8 cellular contexts compared by ENCODE assay signal in the genomic region with DNA sequence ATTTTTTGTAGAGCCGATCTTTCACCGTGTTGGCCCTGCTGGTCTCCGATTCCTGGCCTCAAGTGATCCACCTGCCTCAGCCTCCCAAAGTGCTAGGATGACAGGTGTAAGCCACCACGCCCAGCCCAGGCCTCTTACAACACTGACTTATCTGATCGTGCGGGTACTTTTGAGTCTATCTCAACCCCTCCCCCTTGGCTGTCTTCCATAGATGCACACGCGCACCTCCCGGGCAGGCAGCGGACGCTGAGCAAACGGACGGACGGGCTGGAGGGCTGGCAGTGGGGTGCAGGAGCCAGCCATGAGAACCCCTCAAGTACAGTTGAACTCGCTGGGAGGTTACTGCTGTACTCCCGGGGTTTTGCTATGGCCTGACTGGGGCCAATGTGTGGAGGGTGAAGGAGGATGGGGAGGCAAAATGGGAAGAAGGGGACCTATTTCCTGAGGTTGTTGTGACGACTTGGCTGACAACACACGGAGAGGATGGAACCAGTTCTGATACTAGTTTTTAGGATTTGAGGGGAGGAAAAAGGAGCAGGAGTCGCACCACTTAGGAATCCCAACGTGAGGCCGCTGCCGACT. TPM values are rescaled to one million over a fixed set of nuclear protein-coding genes. Genes with fewer than 3 reads are reported as not detected.
DNase-seq lines count a peak whose midpoint lies in the region; FAIRE-seq and TF ChIP-seq lines count a peak whose summit lies in the region.
"Had no signal": no experiment of that assay in that cellular context is flagged by ENCODE, and none has a peak within 500 bp of the region (broad histone marks: within the 10 kb centered on the region; RNA-seq: fewer than 3 reads in every experiment).

No MANE protein-coding gene starts in this region.

- DNase-seq in GM19239 (ENCODE audit: insufficient read length, low spot score) (no peak), NCI-H2227 (lab: John Stamatoyannopoulos, UW; ENCODE audit: unreplicated experiment) (peak; percentile 53), activated T-helper 1 cell treated with Interleukin-2 at 50 U/mL for 16 hours (ENCODE audit: low read depth) (peak; percentile 43), glomerular visceral epithelial cell (ENCODE audit: extremely low spot score) (peak; percentile 50), prostate gland (ENCODE audit: low spot score) (peak; percentile 34), KG1 (lab: John Stamatoyannopoulos, UW) (no peak), occipital lobe (lab: John Stamatoyannopoulos, UW) (no peak)

- no peaks in the 10 kb centered on the region for H3K4me1 ChIP-seq in prostate gland (replicated peaks)

- peak overlapping the region; percentile 63 to 97 for H3K4me3 ChIP-seq in prostate gland

- no peak for TF ChIP-seq POLR2A in prostate gland (IDR thresholded peaks at IDR 0.05)

- H3K9me3 ChIP-seq in prostate gland, result no peaks in the 10 kb centered on the region

- 24% methylated on average over 22 of the region's 22 CpGs for WGBS in prostate gland

- TF ChIP-seq CTCF in prostate gland (IDR thresholded peaks at IDR 0.05), result no peak

- no peaks in the 10 kb centered on the region for H3K27me3 ChIP-seq in prostate gland (replicated peaks; ENCODE audit: insufficient read depth)

- no peaks in the 10 kb centered on the region for H3K36me3 ChIP-seq in prostate gland

- intact Hi-C loops in prostate gland (cut with DNase I), result loop anchor here (5.0 kb wide), 1 partner anchor 97 kb away; a partner anchor contains a TSS

- H3K27ac ChIP-seq in prostate gland, result peak overlapping the region; percentile 94 to 97

- peak; percentile 57 for FAIRE-seq in GM19239 (lab: Jason Lieb, UNC)
- FAIRE-seq: endometrium had no signal

RNA-seq across cellular contexts. Expression of a gene that starts 1.0 kb away (rescaled TPM):
- total RNA-seq in prostate gland (10 to 100 TPM; 10.4 to 13.7 TPM), occipital lobe (7.3 TPM)

Comparison
In these comparisons a context has a peak if more than half of its experiments do, and no peak if none do; other contexts are left out.
1. DNase-seq: peak in NCI-H2227 (single experiment), activated T-helper 1 cell treated with Interleukin-2 at 50 U/mL for 16 hours (single experiment), glomerular visceral epithelial cell (single experiment) and prostate gland (single experiment); none in GM19239 (single experiment), KG1 (single experiment) and occipital lobe (single experiment).